ENCODE assay signal across 2 cellular contexts in genomic region chr6:10567256-10568041, GRCh38.
TF ChIP-seq lines count a peak whose summit lies in the region.

No MANE protein-coding gene starts in this region.

TF ChIP-seq in HCT116, 20 proteins besides CTCF, POLR2A, EP300 and RAD21 (continued from another document):
- TF ChIP-seq, protein P1, sequence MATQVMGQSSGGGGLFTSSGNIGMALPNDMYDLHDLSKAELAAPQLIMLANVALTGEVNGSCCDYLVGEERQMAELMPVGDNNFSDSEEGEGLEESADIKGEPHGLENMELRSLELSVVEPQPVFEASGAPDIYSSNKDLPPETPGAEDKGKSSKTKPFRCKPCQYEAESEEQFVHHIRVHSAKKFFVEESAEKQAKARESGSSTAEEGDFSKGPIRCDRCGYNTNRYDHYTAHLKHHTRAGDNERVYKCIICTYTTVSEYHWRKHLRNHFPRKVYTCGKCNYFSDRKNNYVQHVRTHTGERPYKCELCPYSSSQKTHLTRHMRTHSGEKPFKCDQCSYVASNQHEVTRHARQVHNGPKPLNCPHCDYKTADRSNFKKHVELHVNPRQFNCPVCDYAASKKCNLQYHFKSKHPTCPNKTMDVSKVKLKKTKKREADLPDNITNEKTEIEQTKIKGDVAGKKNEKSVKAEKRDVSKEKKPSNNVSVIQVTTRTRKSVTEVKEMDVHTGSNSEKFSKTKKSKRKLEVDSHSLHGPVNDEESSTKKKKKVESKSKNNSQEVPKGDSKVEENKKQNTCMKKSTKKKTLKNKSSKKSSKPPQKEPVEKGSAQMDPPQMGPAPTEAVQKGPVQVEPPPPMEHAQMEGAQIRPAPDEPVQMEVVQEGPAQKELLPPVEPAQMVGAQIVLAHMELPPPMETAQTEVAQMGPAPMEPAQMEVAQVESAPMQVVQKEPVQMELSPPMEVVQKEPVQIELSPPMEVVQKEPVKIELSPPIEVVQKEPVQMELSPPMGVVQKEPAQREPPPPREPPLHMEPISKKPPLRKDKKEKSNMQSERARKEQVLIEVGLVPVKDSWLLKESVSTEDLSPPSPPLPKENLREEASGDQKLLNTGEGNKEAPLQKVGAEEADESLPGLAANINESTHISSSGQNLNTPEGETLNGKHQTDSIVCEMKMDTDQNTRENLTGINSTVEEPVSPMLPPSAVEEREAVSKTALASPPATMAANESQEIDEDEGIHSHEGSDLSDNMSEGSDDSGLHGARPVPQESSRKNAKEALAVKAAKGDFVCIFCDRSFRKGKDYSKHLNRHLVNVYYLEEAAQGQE (IDR thresholded peaks at IDR 0.05; ENCODE audit: low read depth) = no peak
- no peak for TF ChIP-seq ATF3 (IDR thresholded peaks at IDR 0.05)
- no peak for TF ChIP-seq JUND (IDR thresholded peaks at IDR 0.05)
- TF ChIP-seq, protein P2, sequence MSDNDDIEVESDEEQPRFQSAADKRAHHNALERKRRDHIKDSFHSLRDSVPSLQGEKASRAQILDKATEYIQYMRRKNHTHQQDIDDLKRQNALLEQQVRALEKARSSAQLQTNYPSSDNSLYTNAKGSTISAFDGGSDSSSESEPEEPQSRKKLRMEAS (IDR thresholded peaks at IDR 0.05) = no peak
- no peak for TF ChIP-seq EZH2phosphoT487 (IDR thresholded peaks at IDR 0.05; ENCODE audit: borderline replicate concordance)
- TF ChIP-seq ELF1 (IDR thresholded peaks at IDR 0.05; ENCODE audit: borderline replicate concordance, low read depth) = no peak
- TF ChIP-seq FOSL1 (IDR thresholded peaks at IDR 0.05; ENCODE audit: low read depth) = no peak

TF ChIP-seq in WTC11, 78 proteins besides CTCF, POLR2A, EP300 and RAD21 (continued from another document):
- no peak for TF ChIP-seq ZMAT4 (CRISPR knock-in tag; IDR thresholded peaks at IDR 0.05)
- TF ChIP-seq ZNF423 (CRISPR knock-in tag; IDR thresholded peaks at IDR 0.05) = no peak
- no peak for TF ChIP-seq OVOL2 (CRISPR knock-in tag; IDR thresholded peaks at IDR 0.05; ENCODE audit: borderline replicate concordance)
- TF ChIP-seq SOX15 (CRISPR knock-in tag; IDR thresholded peaks at IDR 0.05) = no peak
- TF ChIP-seq NFYB (CRISPR knock-in tag; conservative IDR thresholded peaks at IDR 0.05; ENCODE audit: low read depth) = no peak
- no peak for TF ChIP-seq CBFB (CRISPR knock-in tag; IDR thresholded peaks at IDR 0.05; ENCODE audit: low read depth)
- no peak for TF ChIP-seq FOXP1 (CRISPR knock-in tag; IDR thresholded peaks at IDR 0.05; ENCODE audit: borderline replicate concordance)
- TF ChIP-seq ZNF121 (CRISPR knock-in tag; IDR thresholded peaks at IDR 0.05) = no peak
- no peak for TF ChIP-seq NR2C2 (CRISPR knock-in tag; IDR thresholded peaks at IDR 0.05)
- TF ChIP-seq CREB1 (CRISPR knock-in tag; IDR thresholded peaks at IDR 0.05) = no peak
- TF ChIP-seq, protein P2 (CRISPR knock-in tag; IDR thresholded peaks at IDR 0.05) = no peak
- no peak for TF ChIP-seq ZNF671 (CRISPR knock-in tag; IDR thresholded peaks at IDR 0.05)
- no peak for TF ChIP-seq NR1H2 (CRISPR knock-in tag; IDR thresholded peaks at IDR 0.05)
- TF ChIP-seq GRHL2 (CRISPR knock-in tag; IDR thresholded peaks at IDR 0.05; ENCODE audit: insufficient replicate concordance, severe bottlenecking) = no peak
- no peak for TF ChIP-seq FOXP4 (CRISPR knock-in tag; IDR thresholded peaks at IDR 0.05)
- no peak for TF ChIP-seq TEAD4 (CRISPR knock-in tag; IDR thresholded peaks at IDR 0.05)
- TF ChIP-seq, protein P3, sequence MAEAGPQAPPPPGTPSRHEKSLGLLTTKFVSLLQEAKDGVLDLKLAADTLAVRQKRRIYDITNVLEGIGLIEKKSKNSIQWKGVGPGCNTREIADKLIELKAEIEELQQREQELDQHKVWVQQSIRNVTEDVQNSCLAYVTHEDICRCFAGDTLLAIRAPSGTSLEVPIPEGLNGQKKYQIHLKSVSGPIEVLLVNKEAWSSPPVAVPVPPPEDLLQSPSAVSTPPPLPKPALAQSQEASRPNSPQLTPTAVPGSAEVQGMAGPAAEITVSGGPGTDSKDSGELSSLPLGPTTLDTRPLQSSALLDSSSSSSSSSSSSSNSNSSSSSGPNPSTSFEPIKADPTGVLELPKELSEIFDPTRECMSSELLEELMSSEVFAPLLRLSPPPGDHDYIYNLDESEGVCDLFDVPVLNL (CRISPR knock-in tag; IDR thresholded peaks at IDR 0.05; ENCODE audit: borderline replicate concordance, low read depth) = no peak
- no peak for TF ChIP-seq ZNF396 (CRISPR knock-in tag; IDR thresholded peaks at IDR 0.05; ENCODE audit: borderline replicate concordance)
